ENCODE assay signal across 27 cellular contexts in the genomic region with DNA sequence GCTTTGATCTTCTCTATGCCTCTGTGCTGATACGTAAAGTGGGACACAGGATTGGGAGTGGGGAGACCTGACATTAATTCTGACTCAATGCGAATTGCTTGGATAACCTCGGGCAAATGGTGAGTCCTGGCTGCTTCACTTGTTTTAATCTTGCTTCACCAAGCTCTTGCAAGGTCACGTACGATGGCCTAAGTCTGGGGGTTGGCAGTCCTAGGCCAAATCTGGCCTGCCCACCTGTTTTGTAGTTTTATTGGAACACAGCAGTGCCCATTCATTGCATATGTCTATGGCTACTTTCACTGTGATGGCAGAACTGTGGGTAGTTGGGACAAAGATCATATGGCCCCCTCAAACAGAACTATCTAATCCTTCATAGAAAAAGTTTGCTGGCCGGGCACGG. TPM values are rescaled to one million over a fixed set of nuclear protein-coding genes. Genes with fewer than 3 reads are reported as not detected.
"Had no signal": no experiment of that assay in that cellular context is flagged by ENCODE, and none has a peak within 500 bp of the region (broad histone marks: within the 10 kb centered on the region; RNA-seq: fewer than 3 reads in every experiment).

No MANE protein-coding gene starts in this region.

- H3K4me3 ChIP-seq: heart right ventricle, hepatocyte, lower lobe of right lung, right atrium auricular region, testis, thyroid gland, transverse colon, upper lobe of left lung had no signal

- H3K27ac Mint-ChIP-seq: nephron; progenitor cell of endocrine pancreas; stimulated activated memory B cell treated with anti-CD40 and anti-IgM and Interleukin-4, amounts not matched to agents 10 μg/mL and 1 μg/mL and 100 μg/mL, for 72 hours; stimulated activated naive CD8-positive, alpha-beta T cell treated with anti-CD3 and anti-CD28 coated beads, Interleukin-15, amount 100 ng/mL, for 72 hours had no signal

- H3K27me3 ChIP-seq: heart right ventricle, hepatocyte, neutrophil, right atrium auricular region, testis, thyroid gland, transverse colon, upper lobe of left lung had no signal

- H3K4me3 Mint-ChIP-seq: nephron; neural crest cell; stimulated activated memory B cell treated with anti-CD40 and anti-IgM and Interleukin-4, amounts not matched to agents 10 μg/mL and 1 μg/mL and 100 μg/mL, for 72 hours; stimulated activated naive CD8-positive, alpha-beta T cell treated with anti-CD3 and anti-CD28 coated beads, Interleukin-15, amount 100 ng/mL, for 72 hours had no signal

- H3K9me3 Mint-ChIP-seq: naive B cell; nephron; neural crest cell; stimulated activated memory B cell treated with anti-CD40 and anti-IgM and Interleukin-4, amounts not matched to agents 10 μg/mL and 1 μg/mL and 100 μg/mL, for 72 hours; stimulated activated naive CD8-positive, alpha-beta T cell treated with anti-CD3 and anti-CD28 coated beads, Interleukin-15, amount 100 ng/mL, for 72 hours had no signal

- H3K4me1 Mint-ChIP-seq: nephron; neural crest cell; stimulated activated memory B cell treated with anti-CD40 and anti-IgM and Interleukin-4, amounts not matched to agents 10 μg/mL and 1 μg/mL and 100 μg/mL, for 72 hours; stimulated activated naive CD8-positive, alpha-beta T cell treated with anti-CD3 and anti-CD28 coated beads, Interleukin-15, amount 100 ng/mL, for 72 hours had no signal

- H3K36me3 ChIP-seq: right atrium auricular region, transverse colon had no signal

- H3K79me2 ChIP-seq: hepatocyte had no signal

- ATAC-seq: stimulated activated memory B cell treated with anti-CD40 and anti-IgM and Interleukin-4, amounts not matched to agents 10 μg/mL and 1 μg/mL and 100 μg/mL, for 72 hours; stimulated activated naive CD8-positive, alpha-beta T cell treated with anti-CD3 and anti-CD28 coated beads, Interleukin-15, amount 100 ng/mL, for 72 hours had no signal

- H3K4me1 ChIP-seq: lower lobe of right lung, right atrium auricular region, testis, thyroid gland, transverse colon, upper lobe of left lung had no signal

- H2AFZ ChIP-seq: hepatocyte had no signal

- H3K27ac ChIP-seq: heart right ventricle, hepatocyte, lower lobe of right lung, neutrophil, right atrium auricular region, thyroid gland, transverse colon, upper lobe of left lung had no signal

- DNase-seq: heart right ventricle; lower lobe of right lung; mammary epithelial cell; mesenchymal stem cell; naive B cell; occipital lobe; small intestine; stimulated activated CD4-positive, alpha-beta T cell treated with anti-CD3 and anti-CD28 coated beads, Interleukin-1b, Interleukin-23, amount 100 ng/mL, for 48 hours; stimulated activated CD4-positive, alpha-beta T cell treated with anti-CD3 and anti-CD28 coated beads, Interleukin-2, amount 100 ng/mL, for 48 hours; stimulated activated CD4-positive, alpha-beta T cell treated with anti-CD3 and anti-CD28 coated beads, Interleukin-4, amount 100 ng/mL, for 4 hours; stimulated activated CD8-positive, alpha-beta memory T cell treated with anti-CD3 and anti-CD28 coated beads, Interleukin-4, amount 100 ng/mL, for 48 hours; stimulated activated naive CD4-positive, alpha-beta T cell treated with Interleukin-2 at 50 U/mL for 16 hours; stimulated activated naive CD8-positive, alpha-beta T cell treated with anti-CD3 and anti-CD28 coated beads, Interleukin-15, amount 100 ng/mL, for 72 hours; testis; thyroid gland; transverse colon had no signal

- H3K27me3 Mint-ChIP-seq: naive B cell; progenitor cell of endocrine pancreas; stimulated activated memory B cell treated with anti-CD40 and anti-IgM and Interleukin-4, amounts not matched to agents 10 μg/mL and 1 μg/mL and 100 μg/mL, for 72 hours; stimulated activated naive CD8-positive, alpha-beta T cell treated with anti-CD3 and anti-CD28 coated beads, Interleukin-15, amount 100 ng/mL, for 72 hours had no signal

- H3K9me3 ChIP-seq: lower lobe of right lung, neutrophil, right atrium auricular region, testis, thyroid gland, transverse colon, upper lobe of left lung had no signal

- H3K4me2 ChIP-seq: hepatocyte had no signal

RNA-seq across cellular contexts. Expression of a gene that starts 14.9 kb away (rescaled TPM):
- total RNA-seq: kidney epithelial cell, mammary epithelial cell, occipital lobe, osteocyte, pulmonary artery endothelial cell, right atrium auricular region had no signal
- polyA plus RNA-seq: mammary epithelial cell had no signal
